In the genomic region with DNA sequence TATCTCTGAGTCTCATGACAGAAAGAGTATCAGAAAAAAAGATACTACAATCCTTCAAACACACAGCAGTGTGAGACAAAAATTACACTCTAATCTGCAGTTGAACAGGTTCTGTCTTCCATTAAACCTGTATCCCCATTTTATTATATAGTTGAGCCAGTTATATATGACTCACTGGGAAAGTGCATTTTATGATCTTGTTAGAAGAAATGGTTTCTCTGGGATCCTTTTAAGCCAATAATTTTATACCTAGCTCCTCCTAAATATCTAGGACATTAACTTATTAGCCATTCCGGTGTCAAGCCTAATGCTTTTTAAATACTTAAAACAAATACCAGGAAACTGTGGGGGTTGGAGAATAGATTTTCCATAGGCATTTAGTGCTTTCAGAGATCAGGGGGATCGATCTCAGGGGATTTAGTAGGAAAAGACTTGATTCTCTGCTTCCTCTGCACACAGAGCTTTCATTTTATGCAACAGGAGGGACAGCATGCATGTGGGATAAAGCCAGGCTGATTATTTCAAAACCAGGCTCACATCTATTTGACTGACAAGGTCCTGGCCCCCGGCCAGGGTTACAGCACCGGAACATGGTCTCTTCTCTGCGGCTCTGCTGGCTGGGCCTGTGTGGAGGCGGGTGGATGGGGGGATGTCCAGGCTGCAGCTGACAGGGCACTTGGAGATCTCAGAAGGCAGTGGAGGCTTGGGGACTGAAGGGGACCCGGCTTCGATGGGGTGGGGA, we compare ENCODE assay signal across 12 cellular contexts.
DNase-seq lines count a peak whose midpoint lies in the region; ATAC-seq and TF ChIP-seq lines count a peak whose summit lies in the region.
"Had no signal": no experiment of that assay in that cellular context is flagged by ENCODE, and none has a peak within 500 bp of the region (broad histone marks: within the 10 kb centered on the region; RNA-seq: fewer than 3 reads in every experiment).

No MANE protein-coding gene starts in this region.

- no peak for TF ChIP-seq EP300 in neural cell (conservative IDR thresholded peaks at IDR 0.05; ENCODE audit: poor library complexity, severe bottlenecking)

- H3K4me2 ChIP-seq in neural cell (ENCODE audit: low read length) (peak overlapping the region; percentile 37), PC-9 (no peak overlapping the region)

- H3K4me3 ChIP-seq in neural cell (ENCODE audit: low read length) (no peak overlapping the region), PC-9 (no peak overlapping the region)
- H3K4me3 ChIP-seq: upper lobe of left lung had no signal

- intact Hi-C loops in PC-9 (cut with micrococcal nuclease; ENCODE audit: unreplicated experiment) = no loop called here

- CTCF ChIA-PET in PC-9 (lab: Charles Lee) = no interaction called here

- TF ChIP-seq CTCF in neural cell (IDR thresholded peaks at IDR 0.05; ENCODE audit: poor library complexity, severe bottlenecking) (no peak), PC-9 (conservative IDR thresholded peaks at IDR 0.05) (no peak)

- TF ChIP-seq RAD21 in neural cell (conservative IDR thresholded peaks at IDR 0.05) = no peak

- no peak overlapping the region for H3K27ac ChIP-seq in neural cell (ENCODE audit: low read length)
- no peak overlapping the region for H3K27ac ChIP-seq in PC-9
- H3K27ac ChIP-seq: RWPE1, upper lobe of left lung had no signal

- H3K79me2 ChIP-seq in neural cell (replicated peaks; ENCODE audit: insufficient read depth, low read length) = no peaks in the 10 kb centered on the region
- no peaks in the 10 kb centered on the region for H3K79me2 ChIP-seq in PC-9 (ENCODE audit: low read depth)

- DNase-seq in GM03348 (ENCODE audit: low spot score) (peak; percentile 11), NCI-H82 (lab: John Stamatoyannopoulos, UW) (peak; percentile 97), PC-9 (no peak)
- DNase-seq: NCI-H1930 had no signal

- no peaks in the 10 kb centered on the region for H3K4me1 ChIP-seq in PC-9 (replicated peaks; ENCODE audit: insufficient read depth)

- no peaks in the 10 kb centered on the region for H3K27me3 ChIP-seq in neural cell (ENCODE audit: insufficient read depth, low read depth, low read length)
- H3K27me3 ChIP-seq in PC-9 (ENCODE audit: insufficient read depth, low read depth) = no peaks in the 10 kb centered on the region
- H3K27me3 ChIP-seq: upper lobe of left lung had no signal

- H2AFZ ChIP-seq in neural cell (ENCODE audit: low read depth, low read length) = no peak overlapping the region
- no peak overlapping the region for H2AFZ ChIP-seq in PC-9

- no TSS peak for BruUV-seq in PC-9 (replicated peaks; lab: Mats Ljungman, UMichigan)

- H3F3A ChIP-seq in neural cell (ENCODE audit: insufficient read depth, low read length, poor library complexity, severe bottlenecking) = no peaks in the 10 kb centered on the region
- H3F3A ChIP-seq in PC-9 (ENCODE audit: insufficient read depth, low read depth) = no peaks in the 10 kb centered on the region

- H3K36me3 ChIP-seq in neural cell (ENCODE audit: insufficient read depth, low read length) (no peaks in the 10 kb centered on the region), PC-9 (ENCODE audit: low read depth) (no peaks in the 10 kb centered on the region)
- H3K36me3 ChIP-seq: upper lobe of left lung had no signal

- no peaks in the 10 kb centered on the region for H3K9me2 ChIP-seq in neural cell (ENCODE audit: insufficient read depth, low read length)
- no peaks in the 10 kb centered on the region for H3K9me2 ChIP-seq in PC-9 (ENCODE audit: insufficient read depth)

- ATAC-seq in esophagus mucosa (peak; percentile 82), GM19397 (IDR thresholded peaks at IDR 0.05; ENCODE audit: unreplicated experiment) (no peak), GM18867 (IDR thresholded peaks at IDR 0.05; ENCODE audit: unreplicated experiment) (no peak), GM21528 (IDR thresholded peaks at IDR 0.05; ENCODE audit: low FRiP score, unreplicated experiment) (no peak)
- ATAC-seq: left lobe of liver had no signal

- H4K20me1 ChIP-seq in neural cell (ENCODE audit: insufficient read depth) (no peaks in the 10 kb centered on the region), PC-9 (ENCODE audit: insufficient read depth) (no peaks in the 10 kb centered on the region)

- H3K9me3 ChIP-seq in neural cell (ENCODE audit: low read length) = no peaks in the 10 kb centered on the region
- peaks cover 3% of the 10 kb centered on the region; the same call in 1 of the 2 replicates for H3K9me3 ChIP-seq in PC-9 (ENCODE audit: insufficient read depth, low read depth)
- H3K9me3 ChIP-seq: upper lobe of left lung had no signal

- POLR2A ChIA-PET in PC-9 (lab: Charles Lee; ENCODE audit: unreplicated experiment) = no interaction called here

- H3K9ac ChIP-seq in neural cell (ENCODE audit: low read length) = no peak overlapping the region

TF ChIP-seq in neural cell, 6 proteins besides CTCF, POLR2A, EP300 and RAD21:
- no peak for TF ChIP-seq POLR2AphosphoS5 (IDR thresholded peaks at IDR 0.05)
- TF ChIP-seq, protein P1, sequence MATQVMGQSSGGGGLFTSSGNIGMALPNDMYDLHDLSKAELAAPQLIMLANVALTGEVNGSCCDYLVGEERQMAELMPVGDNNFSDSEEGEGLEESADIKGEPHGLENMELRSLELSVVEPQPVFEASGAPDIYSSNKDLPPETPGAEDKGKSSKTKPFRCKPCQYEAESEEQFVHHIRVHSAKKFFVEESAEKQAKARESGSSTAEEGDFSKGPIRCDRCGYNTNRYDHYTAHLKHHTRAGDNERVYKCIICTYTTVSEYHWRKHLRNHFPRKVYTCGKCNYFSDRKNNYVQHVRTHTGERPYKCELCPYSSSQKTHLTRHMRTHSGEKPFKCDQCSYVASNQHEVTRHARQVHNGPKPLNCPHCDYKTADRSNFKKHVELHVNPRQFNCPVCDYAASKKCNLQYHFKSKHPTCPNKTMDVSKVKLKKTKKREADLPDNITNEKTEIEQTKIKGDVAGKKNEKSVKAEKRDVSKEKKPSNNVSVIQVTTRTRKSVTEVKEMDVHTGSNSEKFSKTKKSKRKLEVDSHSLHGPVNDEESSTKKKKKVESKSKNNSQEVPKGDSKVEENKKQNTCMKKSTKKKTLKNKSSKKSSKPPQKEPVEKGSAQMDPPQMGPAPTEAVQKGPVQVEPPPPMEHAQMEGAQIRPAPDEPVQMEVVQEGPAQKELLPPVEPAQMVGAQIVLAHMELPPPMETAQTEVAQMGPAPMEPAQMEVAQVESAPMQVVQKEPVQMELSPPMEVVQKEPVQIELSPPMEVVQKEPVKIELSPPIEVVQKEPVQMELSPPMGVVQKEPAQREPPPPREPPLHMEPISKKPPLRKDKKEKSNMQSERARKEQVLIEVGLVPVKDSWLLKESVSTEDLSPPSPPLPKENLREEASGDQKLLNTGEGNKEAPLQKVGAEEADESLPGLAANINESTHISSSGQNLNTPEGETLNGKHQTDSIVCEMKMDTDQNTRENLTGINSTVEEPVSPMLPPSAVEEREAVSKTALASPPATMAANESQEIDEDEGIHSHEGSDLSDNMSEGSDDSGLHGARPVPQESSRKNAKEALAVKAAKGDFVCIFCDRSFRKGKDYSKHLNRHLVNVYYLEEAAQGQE (IDR thresholded peaks at IDR 0.05; ENCODE audit: borderline replicate concordance) = no peak
- no peak for TF ChIP-seq MXI1 (conservative IDR thresholded peaks at IDR 0.05; ENCODE audit: poor library complexity, severe bottlenecking)
- TF ChIP-seq SMC3 (conservative IDR thresholded peaks at IDR 0.05; ENCODE audit: poor library complexity) = no peak
- TF ChIP-seq EZH2 (IDR thresholded peaks at IDR 0.05; ENCODE audit: borderline replicate concordance, insufficient read depth, low read length, poor library complexity, severe bottlenecking) = no peak
- no peak for TF ChIP-seq TAF1 (IDR thresholded peaks at IDR 0.05; ENCODE audit: low read depth)

Comparison
In these comparisons a context has a peak if more than half of its experiments do, and no peak if none do; other contexts are left out.
1. DNase-seq: peak in GM03348 (single experiment) and NCI-H82 (single experiment); none in PC-9 (0 of 2).